ENCODE assay signal across 18 cellular contexts in the genomic region with DNA sequence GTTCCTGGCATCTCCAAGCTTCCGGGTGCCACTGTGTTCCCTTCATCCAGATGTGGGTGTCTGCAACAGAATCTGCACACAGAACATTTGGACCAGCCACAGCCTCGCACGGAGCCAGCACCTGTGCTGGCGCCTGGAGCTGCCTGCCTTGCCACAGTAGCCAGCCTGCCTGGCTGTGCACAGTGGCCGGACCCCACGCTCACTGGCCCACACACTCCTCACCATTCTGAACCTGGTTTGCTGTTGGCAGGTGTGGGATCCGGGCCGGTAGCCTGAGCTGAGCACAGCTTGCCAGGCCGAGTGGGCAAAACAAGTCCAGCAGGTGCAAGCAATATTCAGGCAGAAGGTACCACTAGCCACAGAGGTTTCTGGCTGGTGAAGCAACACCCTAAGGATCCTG. TPM values are rescaled to one million over a fixed set of nuclear protein-coding genes. Genes with fewer than 3 reads are reported as not detected.
DNase-seq lines count a peak whose midpoint lies in the region; ATAC-seq and TF ChIP-seq lines count a peak whose summit lies in the region.
"Had no signal": no experiment of that assay in that cellular context is flagged by ENCODE, and none has a peak within 500 bp of the region (broad histone marks: within the 10 kb centered on the region; RNA-seq: fewer than 3 reads in every experiment).

No MANE protein-coding gene starts in this region.

- WGBS in neuronal stem cell (ENCODE audit: extremely low coverage in 2 of 2, insufficient read length in 2 of 2, insufficient replicate concordance in 1 of 2), 2 donors = no CpG with 5 or more reads among the region's 9 CpGs
- WGBS in transverse colon (ENCODE audit: low coverage in 1 of 2), 2 donors = 85% methylated on average over 8 of the region's 9 CpGs; no CpG with 5 or more reads in 1 of the 2 donors

- no peak overlapping the region for H2AFZ ChIP-seq in neuronal stem cell (ENCODE audit: low read length)

- H2AK5ac ChIP-seq in neuronal stem cell (ENCODE audit: low read depth, low read length) = no peak overlapping the region

- H3K18ac ChIP-seq in neuronal stem cell (ENCODE audit: low read length) = no peak overlapping the region

- H3K4me3 ChIP-seq in neuronal stem cell (ENCODE audit: low read length in 2 of 2) (no peak overlapping the region), transverse colon (no peak overlapping the region)
- H3K4me3 ChIP-seq: A549; BLaER1 treated with 17β-estradiol and CSF1 and Interleukin-3, amounts not matched to agents 10 nM and 100 nM had no signal

- H3K9me3 ChIP-seq in neuronal stem cell (replicated peaks in 1 of 2; ENCODE audit: control insufficient read depth in 2 of 2, insufficient read depth in 1 of 2, low read depth in 1 of 2, low read length in 2 of 2) (peaks cover 0 to 8% of the 10 kb centered on the region in 2 donors), transverse colon (no peaks in the 10 kb centered on the region)

- H3K23ac ChIP-seq in neuronal stem cell (ENCODE audit: low read depth, low read length, poor library complexity) = no peak overlapping the region

- intact Hi-C loops in sciatic nerve (cut with DNase I) = no loop called here
- intact Hi-C loops in transverse colon (cut with DNase I; ENCODE audit: low total_unique reads) = no loop called here

- TF ChIP-seq EP300 in transverse colon (IDR thresholded peaks at IDR 0.05; ENCODE audit: low read depth) = no peak

- H3K4ac ChIP-seq in neuronal stem cell (ENCODE audit: low read length) = no peak overlapping the region

- no peak overlapping the region for H2BK12ac ChIP-seq in neuronal stem cell (ENCODE audit: low read length)

- peak; percentile 20 for ATAC-seq in sciatic nerve
- ATAC-seq: A549; CD8-positive, alpha-beta T cell had no signal

- H2BK5ac ChIP-seq in neuronal stem cell (ENCODE audit: low read length) = no peak overlapping the region

- H3K79me1 ChIP-seq in neuronal stem cell (ENCODE audit: low read depth, low read length) = no peaks in the 10 kb centered on the region

- no peak overlapping the region for H3K9ac ChIP-seq in neuronal stem cell (ENCODE audit: low read depth, low read length, poor library complexity)
- H3K9ac ChIP-seq: BLaER1 treated with 17β-estradiol and CSF1 and Interleukin-3, amounts not matched to agents 10 nM and 100 nM had no signal

- H4K8ac ChIP-seq in neuronal stem cell (ENCODE audit: low read depth, low read length) = no peak overlapping the region

- no peak overlapping the region for H2BK15ac ChIP-seq in neuronal stem cell (ENCODE audit: low read length)

- no peak overlapping the region for H2BK120ac ChIP-seq in neuronal stem cell (ENCODE audit: low read depth, low read length)

- peak overlapping the region; percentile 64 for H4K91ac ChIP-seq in neuronal stem cell (ENCODE audit: low read depth, low read length, poor library complexity)

- no peak overlapping the region for H3K27ac ChIP-seq in neuronal stem cell (replicated peaks; ENCODE audit: low read length)
- H3K27ac ChIP-seq in transverse colon = no peak overlapping the region
- H3K27ac ChIP-seq: 22Rv1; A549; BLaER1 treated with 17β-estradiol and CSF1 and Interleukin-3, amounts not matched to agents 10 nM and 100 nM; C4-2B had no signal

- H3K4me2 ChIP-seq in neuronal stem cell (ENCODE audit: insufficient read depth, low read length, poor library complexity, severe bottlenecking) = no peak overlapping the region
- H3K4me2 ChIP-seq: A549; BLaER1 treated with 17β-estradiol and CSF1 and Interleukin-3, amounts not matched to agents 10 nM and 100 nM had no signal

- no peak for TF ChIP-seq POLR2A in transverse colon (IDR thresholded peaks at IDR 0.05)

- in situ Hi-C loops in transverse colon (cut with MboI; ENCODE audit: low pct_ligation_motif_present in 1 of 4, low pct_unique_long_range_greater_than_20kb in 1 of 4, low sequenced_read_pairs in 3 of 4) = no loop called here

- H3K4me1 ChIP-seq in neuronal stem cell (ENCODE audit: control insufficient read depth in 2 of 2, insufficient read depth in 1 of 2, low read depth in 1 of 2, low read length in 2 of 2) (no peaks in the 10 kb centered on the region), transverse colon (no peaks in the 10 kb centered on the region)
- H3K4me1 ChIP-seq: A549; BLaER1 treated with 17β-estradiol and CSF1 and Interleukin-3, amounts not matched to agents 10 nM and 100 nM; Caco-2 had no signal

- H3K36me3 ChIP-seq in neuronal stem cell (replicated peaks in 1 of 2; ENCODE audit: control insufficient read depth in 2 of 2, insufficient read depth in 2 of 2, low read length in 2 of 2) (peaks cover 0 to 3% of the 10 kb centered on the region in 2 donors), transverse colon (no peaks in the 10 kb centered on the region)

- no peak for TF ChIP-seq CTCF in transverse colon (IDR thresholded peaks at IDR 0.05)

- no peak overlapping the region for H3K14ac ChIP-seq in neuronal stem cell (ENCODE audit: low read length)

- H3K27me3 ChIP-seq in neuronal stem cell (ENCODE audit: control insufficient read depth in 3 of 3, insufficient read depth in 3 of 3, low read depth in 1 of 3, low read length in 3 of 3) = no peaks in the 10 kb centered on the region
- no peaks in the 10 kb centered on the region for H3K27me3 ChIP-seq in transverse colon
- H3K27me3 ChIP-seq: BLaER1 treated with 17β-estradiol and CSF1 and Interleukin-3, amounts not matched to agents 10 nM and 100 nM had no signal

- DNase-seq in activated gamma-delta T cell (lab: John Stamatoyannopoulos, UW) (peak; percentile 7), activated gamma-delta T cell treated with Interleukin-2 at 50 U/mL for 16 hours (no peak), NCI-H69 (lab: John Stamatoyannopoulos, UW) (peak; percentile 38), neuronal stem cell (ENCODE audit: low spot score) (no peak), sciatic nerve (ENCODE audit: low spot score) (no peak), RKO (ENCODE audit: low spot score) (no peak), transverse colon (no peak)
- DNase-seq: AML-193; Caco-2; Calu3; CD4-positive, alpha-beta T cell; CD8-positive, alpha-beta T cell; DMS79 treated with DMSO at 0.1 percent for 48 hours; GF-D8 had no signal

RNA-seq across cellular contexts. Expression of a gene that starts 7.6 kb away (rescaled TPM):
- polyA plus RNA-seq in neuronal stem cell (2013, experiment 1 of 2) = 55.9 TPM
- 56.5 TPM for polyA plus RNA-seq in neuronal stem cell (2013, experiment 2 of 2)
- total RNA-seq in sciatic nerve (29.1 TPM), transverse colon (10 to 100 TPM in 3 of 4 donors, 1 to 10 TPM in 1; 9.2 to 27.4 (median 25.3) TPM)

Comparison
In these comparisons a context has a peak if more than half of its experiments do, and no peak if none do; other contexts are left out.
1. DNase-seq: peak in activated gamma-delta T cell (single experiment) and NCI-H69 (single experiment); none in activated gamma-delta T cell treated with Interleukin-2 at 50 U/mL for 16 hours (single experiment), neuronal stem cell (single experiment), sciatic nerve (single experiment), RKO (single experiment) and transverse colon (single experiment).